Comparison of ENCODE assay signal across 12 cellular contexts in genomic region chr11:46353706-46354105, GRCh38. TPM values are rescaled to one million over a fixed set of nuclear protein-coding genes. Genes with fewer than 3 reads are reported as not detected.
DNase-seq lines count a peak whose midpoint lies in the region; ATAC-seq and TF ChIP-seq lines count a peak whose summit lies in the region.
"Had no signal": no experiment of that assay in that cellular context is flagged by ENCODE, and none has a peak within 500 bp of the region (broad histone marks: within the 10 kb centered on the region; RNA-seq: fewer than 3 reads in every experiment).

No MANE protein-coding gene starts in this region.

- no peak for TF ChIP-seq CTCF in OCI-LY7 (conservative IDR thresholded peaks at IDR 0.05; ENCODE audit: low read length)

- H3K9me3 Mint-ChIP-seq in activated T-helper 2 cell treated with anti-CD3 and anti-CD28 coated beads, Interferon-gamma antibody, Interleukin-2, Interleukin-4, amounts not matched to agents 10 μg/mL and 5 μg/mL and 100 μg/mL, durations not matched to agents 14 hours and 24 hours and 36 hours = no peaks in the 10 kb centered on the region
- peaks cover 0 to 5% (median 0%) of the 10 kb centered on the region in 11 donors for H3K9me3 Mint-ChIP-seq in naive thymus-derived CD4-positive, alpha-beta T cell

- H3K36me3 ChIP-seq in naive thymus-derived CD4-positive, alpha-beta T cell (ENCODE audit: control insufficient read depth in 2 of 3, insufficient read depth in 3 of 3, low read length in 3 of 3) = peaks cover 0 to 27% (median 4%) of the 10 kb centered on the region in 3 experiments
- peaks cover 0 to 19% (median 15%) of the 10 kb centered on the region in 5 donors for H3K36me3 ChIP-seq in subcutaneous abdominal adipose tissue (ENCODE audit: control insufficient read depth in 5 of 5, insufficient read depth in 5 of 5, low read length in 5 of 5)
- H3K36me3 ChIP-seq in OCI-LY7 (ENCODE audit: insufficient read depth, low read length) = peaks cover 18% of the 10 kb centered on the region; the same call in 1 of the 2 replicates
- H3K36me3 ChIP-seq: gastrocnemius medialis had no signal

- no peak overlapping the region for H2AFZ ChIP-seq in OCI-LY7 (ENCODE audit: low read length)

- H3K4me1 Mint-ChIP-seq in activated T-helper 2 cell treated with anti-CD3 and anti-CD28 coated beads, Interferon-gamma antibody, Interleukin-2, Interleukin-4, amounts not matched to agents 10 μg/mL and 5 μg/mL and 100 μg/mL, durations not matched to agents 14 hours and 24 hours and 36 hours (ENCODE audit: low read depth) = peaks cover 48% of the 10 kb centered on the region
- H3K4me1 Mint-ChIP-seq in naive thymus-derived CD4-positive, alpha-beta T cell = peaks cover 65 to 96% (median 81%) of the 10 kb centered on the region in 7 donors

- H3K4me1 ChIP-seq in naive thymus-derived CD4-positive, alpha-beta T cell (ENCODE audit: control insufficient read depth in 2 of 2, insufficient read depth in 2 of 2, low read length in 2 of 2) = peaks cover 60 to 75% of the 10 kb centered on the region in 2 donors
- H3K4me1 ChIP-seq in subcutaneous abdominal adipose tissue (ENCODE audit: control insufficient read depth in 5 of 5, insufficient read depth in 5 of 5, low read length in 5 of 5) (peaks cover 6 to 43% (median 36%) of the 10 kb centered on the region in 5 donors), OCI-LY7 (ENCODE audit: insufficient read depth, low read length, poor library complexity, severe bottlenecking) (peaks cover 44% of the 10 kb centered on the region)

- 0 out of 2 replicates have a peak, but pooled peaks cover 8% of the 10 kb centered on the region for H4K20me1 ChIP-seq in OCI-LY7 (ENCODE audit: insufficient read depth, low read length)

- H3K9me2 ChIP-seq in OCI-LY7 (ENCODE audit: insufficient read depth, low read length) = no peaks in the 10 kb centered on the region

- intact Hi-C loops in activated T-helper 2 cell treated with anti-CD3 and anti-CD28 coated beads, Interferon-gamma antibody, Interleukin-2, Interleukin-4, amounts not matched to agents 10 μg/mL and 5 μg/mL and 100 μg/mL, durations not matched to agents 14 hours and 24 hours and 36 hours (cut with micrococcal nuclease) = loop anchor here (2.0 kb wide), 1 partner anchor 27 kb away; the partner anchor contains the start of gene MDK
- intact Hi-C loops in naive thymus-derived CD4-positive, alpha-beta T cell (cut with micrococcal nuclease) = loop anchor here in 1 of 2 donors (2.0 kb wide), 2 partner anchors 175 to 185 kb away; no protein-coding TSS in a partner anchor
- intact Hi-C loops in OCI-LY7 (cut with micrococcal nuclease; ENCODE audit: unreplicated experiment) = no loop called here

- peak; percentile 80 for DNase-seq in activated effector memory CD4-positive, alpha-beta T cell treated with anti-CD3 and anti-CD28 coated beads, Interleukin-2, amount 50 U/mL, for 16 hours
- no peak for DNase-seq in activated effector memory CD4-positive, alpha-beta T cell treated with Interleukin-2 at 50 U/mL for 16 hours
- no peak for DNase-seq in activated T-helper 2 cell treated with anti-CD3 and anti-CD28 coated beads, Interferon-gamma antibody, Interleukin-2, Interleukin-4, amounts not matched to agents 10 μg/mL and 5 μg/mL and 100 μg/mL, durations not matched to agents 14 hours and 24 hours and 36 hours (ENCODE audit: low spot score)
- peak in 2 of 9 donors; percentile 50 to 68 for DNase-seq in naive thymus-derived CD4-positive, alpha-beta T cell
- DNase-seq in OCI-LY7 (ENCODE audit: low spot score) (no peak), NCI-H510A treated with DMSO at 0.1 percent for 48 hours (lab: John Stamatoyannopoulos, UW) (no peak)
- DNase-seq: central memory CD4-positive, alpha-beta T cell; gastrocnemius medialis; NCI-H524 had no signal

- peaks cover 29% of the 10 kb centered on the region for H3K36me3 Mint-ChIP-seq in activated T-helper 2 cell treated with anti-CD3 and anti-CD28 coated beads, Interferon-gamma antibody, Interleukin-2, Interleukin-4, amounts not matched to agents 10 μg/mL and 5 μg/mL and 100 μg/mL, durations not matched to agents 14 hours and 24 hours and 36 hours (ENCODE audit: low read depth)
- peaks cover 0 to 14% (median 10%) of the 10 kb centered on the region in 5 donors for H3K36me3 Mint-ChIP-seq in naive thymus-derived CD4-positive, alpha-beta T cell

- H3K9me3 ChIP-seq in naive thymus-derived CD4-positive, alpha-beta T cell (ENCODE audit: control insufficient read depth in 2 of 3, low read length in 3 of 3) = no peaks in the 10 kb centered on the region
- H3K9me3 ChIP-seq in subcutaneous abdominal adipose tissue (ENCODE audit: control insufficient read depth in 5 of 5, low read length in 5 of 5) = no peaks in the 10 kb centered on the region
- no peaks in the 10 kb centered on the region for H3K9me3 ChIP-seq in OCI-LY7 (ENCODE audit: low read length)
- H3K9me3 ChIP-seq: gastrocnemius medialis had no signal

- POLR2A ChIA-PET in naive thymus-derived CD4-positive, alpha-beta T cell (lab: Charles Lee) = interaction anchor here (0.9 to 17.3 kb wide), 4 partner anchors 10 to 22 kb away, joined by 3 to 444 read pairs (median 117); no protein-coding TSS in a partner anchor
- POLR2A ChIA-PET in OCI-LY7 (lab: Charles Lee) = interaction anchor here (2.7 kb wide), 1 partner anchor 8 kb away, joined by 14 read pairs; no protein-coding TSS in a partner anchor

- peak overlapping the region; percentile 74 for H3K27ac ChIP-seq in naive thymus-derived CD4-positive, alpha-beta T cell (ENCODE audit: low read depth, low read length)
- no peak overlapping the region for H3K27ac ChIP-seq in subcutaneous abdominal adipose tissue (ENCODE audit: low read depth, low read length)
- no peak overlapping the region for H3K27ac ChIP-seq in OCI-LY7 (ENCODE audit: low read depth, low read length, poor library complexity, severe bottlenecking)

- H3K4me2 ChIP-seq in OCI-LY7 (ENCODE audit: low read length) = no peak overlapping the region

- H3K79me2 ChIP-seq in OCI-LY7 (ENCODE audit: insufficient read depth, low read depth, low read length) = peaks cover 28% of the 10 kb centered on the region; the same call in 1 of the 2 replicates

- peak overlapping the region; percentile 59 for H3K4me3 ChIP-seq in naive thymus-derived CD4-positive, alpha-beta T cell (ENCODE audit: low read length)
- no peak overlapping the region for H3K4me3 ChIP-seq in subcutaneous abdominal adipose tissue (ENCODE audit: low read depth in 1 of 5, low read length in 5 of 5)
- no peak overlapping the region for H3K4me3 ChIP-seq in OCI-LY7 (ENCODE audit: low read depth, low read length, poor library complexity, severe bottlenecking)
- H3K4me3 ChIP-seq: gastrocnemius medialis had no signal

- no peaks in the 10 kb centered on the region for H3K27me3 ChIP-seq in naive thymus-derived CD4-positive, alpha-beta T cell (ENCODE audit: control insufficient read depth in 2 of 2, insufficient read depth in 2 of 2, low read length in 2 of 2)
- H3K27me3 ChIP-seq in subcutaneous abdominal adipose tissue (ENCODE audit: control insufficient read depth in 5 of 5, insufficient read depth in 4 of 5, low read length in 5 of 5) = no peaks in the 10 kb centered on the region
- H3K27me3 ChIP-seq: gastrocnemius medialis had no signal

- H3K27ac Mint-ChIP-seq in activated T-helper 2 cell treated with anti-CD3 and anti-CD28 coated beads, Interferon-gamma antibody, Interleukin-2, Interleukin-4, amounts not matched to agents 10 μg/mL and 5 μg/mL and 100 μg/mL, durations not matched to agents 14 hours and 24 hours and 36 hours = peak overlapping the region; percentile 38
- peak overlapping the region; percentile 58 to 97 (median 91) for H3K27ac Mint-ChIP-seq in naive thymus-derived CD4-positive, alpha-beta T cell

- no peak overlapping the region for H3K4me3 Mint-ChIP-seq in activated T-helper 2 cell treated with anti-CD3 and anti-CD28 coated beads, Interferon-gamma antibody, Interleukin-2, Interleukin-4, amounts not matched to agents 10 μg/mL and 5 μg/mL and 100 μg/mL, durations not matched to agents 14 hours and 24 hours and 36 hours (ENCODE audit: low read depth)
- H3K4me3 Mint-ChIP-seq in naive thymus-derived CD4-positive, alpha-beta T cell = peak overlapping the region; percentile 81 to 97 (median 86)

- ATAC-seq in naive thymus-derived CD4-positive, alpha-beta T cell = no peak
- ATAC-seq in HG02852 (IDR thresholded peaks at IDR 0.05; ENCODE audit: unreplicated experiment) = no peak
- ATAC-seq: gastrocnemius medialis had no signal

- CTCF ChIA-PET in naive thymus-derived CD4-positive, alpha-beta T cell (lab: Charles Lee) = interaction anchor here (0.7 to 16.7 kb wide), 5 partner anchors 10 to 134 kb away, joined by 3 to 302 read pairs (median 29); no protein-coding TSS in a partner anchor
- CTCF ChIA-PET in OCI-LY7 (lab: Charles Lee; ENCODE audit: unreplicated experiment) = no interaction called here

- peak overlapping the region in 3 of 5 donors; percentile 10 to 52 (median 35) for H3K9ac ChIP-seq in subcutaneous abdominal adipose tissue (ENCODE audit: low read length in 5 of 5)

- no peaks in the 10 kb centered on the region for H3K27me3 Mint-ChIP-seq in activated T-helper 2 cell treated with anti-CD3 and anti-CD28 coated beads, Interferon-gamma antibody, Interleukin-2, Interleukin-4, amounts not matched to agents 10 μg/mL and 5 μg/mL and 100 μg/mL, durations not matched to agents 14 hours and 24 hours and 36 hours (ENCODE audit: low read depth)
- no peaks in the 10 kb centered on the region for H3K27me3 Mint-ChIP-seq in naive thymus-derived CD4-positive, alpha-beta T cell

- BruUV-seq in OCI-LY7 (replicated peaks; lab: Mats Ljungman, UMichigan) = no TSS peak

RNA-seq across cellular contexts. Expression of gene DGKZ, which starts 6.4 kb away (rescaled TPM):
- 82.3 and 86.1 TPM in 2 replicates for total RNA-seq in activated T-helper 2 cell treated with anti-CD3 and anti-CD28 coated beads, Interferon-gamma antibody, Interleukin-2, Interleukin-4, amounts not matched to agents 10 μg/mL and 5 μg/mL and 100 μg/mL, durations not matched to agents 14 hours and 24 hours and 36 hours
- total RNA-seq in naive thymus-derived CD4-positive, alpha-beta T cell = 100 to 1,000 TPM; 146 to 291 (median 263) TPM
- 10 to 100 TPM; 41.5 to 70.5 TPM for polyA plus RNA-seq in naive thymus-derived CD4-positive, alpha-beta T cell
- total RNA-seq in OCI-LY7 (2014; rRNA removed; shearing (Covaris generic)) = 110 and 134 TPM in 2 replicates
- 141 and 163 TPM in 2 replicates for total RNA-seq in OCI-LY7 (2022)

RNA-seq across cellular contexts. Expression of gene MDK, which starts 27.8 kb away (rescaled TPM):
- total RNA-seq in activated T-helper 2 cell treated with anti-CD3 and anti-CD28 coated beads, Interferon-gamma antibody, Interleukin-2, Interleukin-4, amounts not matched to agents 10 μg/mL and 5 μg/mL and 100 μg/mL, durations not matched to agents 14 hours and 24 hours and 36 hours = 2.8 and 4.5 TPM in 2 replicates
- total RNA-seq in naive thymus-derived CD4-positive, alpha-beta T cell = 10 to 100 TPM in 2 of 5 experiments, 1 to 10 TPM in 3; 4.9 to 13.5 (median 8.8) TPM
- under 1 TPM in 1 of 2 donors, not detected in 1; 0.35 TPM for polyA plus RNA-seq in naive thymus-derived CD4-positive, alpha-beta T cell
- 4.1 and 5.1 TPM in 2 replicates for total RNA-seq in OCI-LY7 (2014; rRNA removed; shearing (Covaris generic))
- 5.4 and 6.2 TPM in 2 replicates for total RNA-seq in OCI-LY7 (2022)

RNA-seq across cellular contexts. Expression of gene CHRM4, which starts 37.9 kb away (rescaled TPM):
- 0.11 and 0.23 TPM in 2 replicates for total RNA-seq in activated T-helper 2 cell treated with anti-CD3 and anti-CD28 coated beads, Interferon-gamma antibody, Interleukin-2, Interleukin-4, amounts not matched to agents 10 μg/mL and 5 μg/mL and 100 μg/mL, durations not matched to agents 14 hours and 24 hours and 36 hours
- total RNA-seq in naive thymus-derived CD4-positive, alpha-beta T cell = 1 to 10 TPM in 2 of 5 experiments, under 1 TPM in 1, not detected in 2; 0.48 to 3.5 (median 3.1) TPM
- polyA plus RNA-seq in naive thymus-derived CD4-positive, alpha-beta T cell = under 1 TPM; 0.15 to 0.17 TPM
- 0.09 TPM in 1 of 2 replicates, not detected in the other for total RNA-seq in OCI-LY7 (2014; rRNA removed; shearing (Covaris generic))
- 0.24 TPM in 1 of 2 replicates, not detected in the other for total RNA-seq in OCI-LY7 (2022)
- total RNA-seq: gastrocnemius medialis, mesenteric fat pad had no signal
